In genomic region chr7:134988161-134988560, GRCh38 we compare ENCODE assay signal across 19 cellular contexts. TPM values are rescaled to one million over a fixed set of nuclear protein-coding genes. Genes with fewer than 3 reads are reported as not detected.
A peak's percentile ranks its signal among the peaks of the same experiment; 100 is the strongest.
DNase-seq lines count a peak whose midpoint lies in the region; ATAC-seq lines count a peak whose summit lies in the region.
"Had no signal": no experiment of that assay in that cellular context is flagged by ENCODE, and none has a peak within 500 bp of the region (broad histone marks: within the 10 kb centered on the region; RNA-seq: fewer than 3 reads in every experiment).

No MANE protein-coding gene starts in this region.

- no peak overlapping the region for H3K27ac ChIP-seq in ACC112 (ENCODE audit: low read depth, low read length)
- H3K27ac ChIP-seq: brain microvascular endothelial cell, RWPE1 had no signal

- H3K4me1 ChIP-seq in ACC112 (ENCODE audit: control insufficient read depth, insufficient read depth, low read length, unreplicated experiment): peaks cover 13% of the 10 kb centered on the region

- H2AFZ ChIP-seq in ACC112 (ENCODE audit: low read length, unreplicated experiment): no peak overlapping the region

- peaks cover 64% of the 10 kb centered on the region for H3K4me1 Mint-ChIP-seq in activated naive CD8-positive, alpha-beta T cell (ENCODE audit: low read depth)
- H3K4me1 Mint-ChIP-seq in activated CD4-positive, alpha-beta memory T cell treated with anti-CD3 and anti-CD28 coated beads, Interleukin-2, amount 10 ng/mL, durations not matched to agents 7 days and 5 days: peaks cover 42% of the 10 kb centered on the region

- DNase-seq in kidney tubule cell (ENCODE audit: low spot score): peak; percentile 23
- DNase-seq in activated CD4-positive, alpha-beta memory T cell treated with anti-CD3 and anti-CD28 coated beads, Interleukin-2, amount 10 ng/mL, durations not matched to agents 7 days and 5 days: no peak
- no peak for DNase-seq in activated CD8-positive, alpha-beta memory T cell treated with anti-CD3 and anti-CD28 coated beads, Interleukin-2, amount 50 U/mL, for 4 hours
- DNase-seq: activated CD4-positive, alpha-beta T cell treated with anti-CD3 and anti-CD28 coated beads for 48 hours; brain microvascular endothelial cell; effector CD8-positive, alpha-beta T cell; mucosa of descending colon; NCI-H146; NCI-H526; posterior cingulate gyrus; T-helper 17 cell; transverse colon had no signal

- H3K4me3 Mint-ChIP-seq in activated naive CD8-positive, alpha-beta T cell: peak overlapping the region; percentile 80
- H3K4me3 Mint-ChIP-seq in activated CD4-positive, alpha-beta memory T cell treated with anti-CD3 and anti-CD28 coated beads, Interleukin-2, amount 10 ng/mL, durations not matched to agents 7 days and 5 days: no peak overlapping the region

- no peaks in the 10 kb centered on the region for H3K27me3 ChIP-seq in ACC112 (ENCODE audit: insufficient read depth, low read length)
- H3K27me3 ChIP-seq: brain microvascular endothelial cell, transverse colon had no signal

- peaks cover 9% of the 10 kb centered on the region for H3K79me2 ChIP-seq in ACC112 (ENCODE audit: control insufficient read depth, insufficient read depth, low read length, unreplicated experiment)

- H3K27ac Mint-ChIP-seq in activated naive CD8-positive, alpha-beta T cell: peak overlapping the region; percentile 68
- no peak overlapping the region for H3K27ac Mint-ChIP-seq in activated CD4-positive, alpha-beta memory T cell treated with anti-CD3 and anti-CD28 coated beads, Interleukin-2, amount 10 ng/mL, durations not matched to agents 7 days and 5 days
- H3K27ac Mint-ChIP-seq: activated T-helper 2 cell treated with anti-CD3 and anti-CD28 coated beads, Interferon-gamma antibody, Interleukin-2, Interleukin-4, amounts not matched to agents 10 μg/mL and 5 μg/mL and 100 μg/mL, durations not matched to agents 14 hours and 24 hours and 36 hours; T-helper 17 cell had no signal

- ATAC-seq in GM21576 (IDR thresholded peaks at IDR 0.05; ENCODE audit: unreplicated experiment): no peak
- no peak for ATAC-seq in HG02938 (IDR thresholded peaks at IDR 0.05; ENCODE audit: unreplicated experiment)
- ATAC-seq: mucosa of descending colon, T-helper 17 cell had no signal

- peaks cover 3% of the 10 kb centered on the region; the same call in 1 of the 2 replicates for H3K36me3 ChIP-seq in ACC112 (ENCODE audit: insufficient read depth, low read length)
- H3K36me3 ChIP-seq: brain microvascular endothelial cell, transverse colon had no signal

- H3K27me3 Mint-ChIP-seq in activated naive CD8-positive, alpha-beta T cell: no peaks in the 10 kb centered on the region
- H3K27me3 Mint-ChIP-seq in activated CD4-positive, alpha-beta memory T cell treated with anti-CD3 and anti-CD28 coated beads, Interleukin-2, amount 10 ng/mL, durations not matched to agents 7 days and 5 days: no peaks in the 10 kb centered on the region
- H3K27me3 Mint-ChIP-seq: T-helper 17 cell had no signal

- POLR2A ChIA-PET in activated CD4-positive, alpha-beta memory T cell treated with anti-CD3 and anti-CD28 coated beads, Interleukin-2, amount 10 ng/mL, durations not matched to agents 7 days and 5 days (lab: Charles Lee): interaction anchor here (1.1 to 4.3 kb wide), 3 partner anchors 160 to 343 kb away, joined by 5 to 32 read pairs (median 11); partner anchors contain the start of genes BPGM and TMEM140

- peak overlapping the region; percentile 84; the same call in 1 of the 2 replicates for H3K4me3 ChIP-seq in ACC112 (ENCODE audit: low read depth, low read length)
- H3K4me3 ChIP-seq in GM08714 (ENCODE audit: low read length): peak overlapping the region; percentile 94
- H3K4me3 ChIP-seq: mucosa of descending colon had no signal

- CTCF ChIA-PET in activated CD4-positive, alpha-beta memory T cell treated with anti-CD3 and anti-CD28 coated beads, Interleukin-2, amount 10 ng/mL, durations not matched to agents 7 days and 5 days (lab: Charles Lee): interaction anchor here (1.5 to 4.6 kb wide), 5 partner anchors 109 to 222 kb away, joined by 4 to 58 read pairs (median 20); partner anchors contain the start of genes CYREN, TMEM140 and WDR91

- peaks cover 10% of the 10 kb centered on the region for H3K36me3 Mint-ChIP-seq in activated naive CD8-positive, alpha-beta T cell
- peaks cover 23% of the 10 kb centered on the region for H3K36me3 Mint-ChIP-seq in activated CD4-positive, alpha-beta memory T cell treated with anti-CD3 and anti-CD28 coated beads, Interleukin-2, amount 10 ng/mL, durations not matched to agents 7 days and 5 days (ENCODE audit: low read depth)

- no peaks in the 10 kb centered on the region for H3K9me3 Mint-ChIP-seq in activated naive CD8-positive, alpha-beta T cell (ENCODE audit: low read depth)
- no peaks in the 10 kb centered on the region for H3K9me3 Mint-ChIP-seq in activated CD4-positive, alpha-beta memory T cell treated with anti-CD3 and anti-CD28 coated beads, Interleukin-2, amount 10 ng/mL, durations not matched to agents 7 days and 5 days
- H3K9me3 Mint-ChIP-seq: activated T-helper 2 cell treated with anti-CD3 and anti-CD28 coated beads, Interferon-gamma antibody, Interleukin-2, Interleukin-4, amounts not matched to agents 10 μg/mL and 5 μg/mL and 100 μg/mL, durations not matched to agents 14 hours and 24 hours and 36 hours had no signal

RNA-seq across cellular contexts. Expression of gene AGBL3, which starts 1.9 kb away (rescaled TPM):
- total RNA-seq in activated CD4-positive, alpha-beta memory T cell treated with anti-CD3 and anti-CD28 coated beads, Interleukin-2, amount 10 ng/mL, durations not matched to agents 7 days and 5 days: 1 to 10 TPM; 2.8 to 3.4 TPM
